In genomic region chr17:38875477-38876080, GRCh38 we compare ENCODE assay signal across 9 cellular contexts. TPM values are rescaled to one million over a fixed set of nuclear protein-coding genes. Genes with fewer than 3 reads are reported as not detected.
DNase-seq lines count a peak whose midpoint lies in the region; ATAC-seq and TF ChIP-seq lines count a peak whose summit lies in the region.
"Had no signal": no experiment of that assay in that cellular context is flagged by ENCODE, and none has a peak within 500 bp of the region (broad histone marks: within the 10 kb centered on the region; RNA-seq: fewer than 3 reads in every experiment).

No MANE protein-coding gene starts in this region.

- H3K27me3 ChIP-seq in hepatocyte (no peaks in the 10 kb centered on the region), aorta (ENCODE audit: control insufficient read depth in 1 of 2, insufficient read depth in 2 of 2, low read length in 1 of 2) (no peaks in the 10 kb centered on the region)

- POLR2A ChIA-PET in activated CD4-positive, alpha-beta T cell treated with anti-CD3 and anti-CD28 coated beads for 36 hours (lab: Charles Lee) = interaction anchor here (0.7 kb wide), 1 partner anchor 30 kb away, joined by 3 read pairs; no protein-coding TSS in a partner anchor
- POLR2A ChIA-PET in activated CD4-positive, alpha-beta memory T cell treated with anti-CD3 and anti-CD28 coated beads, Interleukin-2, amount 10 ng/mL, durations not matched to agents 7 days and 5 days (lab: Charles Lee) = interaction anchor here (1.0 to 1.2 kb wide), 2 partner anchors 22 to 23 kb away, joined by 3 to 4 read pairs; partner anchors contain the start of gene RPL23

- peak overlapping the region; percentile 89 for H3K4me2 ChIP-seq in hepatocyte

- no peaks in the 10 kb centered on the region for H3K9me3 Mint-ChIP-seq in activated CD4-positive, alpha-beta T cell treated with anti-CD3 and anti-CD28 coated beads for 36 hours (ENCODE audit: low read depth)
- no peaks in the 10 kb centered on the region for H3K9me3 Mint-ChIP-seq in activated CD4-positive, alpha-beta memory T cell treated with anti-CD3 and anti-CD28 coated beads, Interleukin-2, amount 10 ng/mL, durations not matched to agents 7 days and 5 days

- H3K79me2 ChIP-seq in hepatocyte = peaks cover 99% of the 10 kb centered on the region

- no peaks in the 10 kb centered on the region for H3K9me3 ChIP-seq in hepatocyte (ENCODE audit: low read depth)
- H3K9me3 ChIP-seq in aorta (ENCODE audit: control insufficient read depth, low read length) = no peaks in the 10 kb centered on the region
- H3K9me3 ChIP-seq: mucosa of descending colon had no signal

- H3K27ac Mint-ChIP-seq in activated CD4-positive, alpha-beta T cell treated with anti-CD3 and anti-CD28 coated beads for 36 hours = peak overlapping the region; percentile 47
- H3K27ac Mint-ChIP-seq in activated CD4-positive, alpha-beta memory T cell treated with anti-CD3 and anti-CD28 coated beads, Interleukin-2, amount 10 ng/mL, durations not matched to agents 7 days and 5 days = peak overlapping the region; percentile 38

- H3K27me3 Mint-ChIP-seq in activated CD4-positive, alpha-beta T cell treated with anti-CD3 and anti-CD28 coated beads for 36 hours = no peaks in the 10 kb centered on the region
- no peaks in the 10 kb centered on the region for H3K27me3 Mint-ChIP-seq in activated CD4-positive, alpha-beta memory T cell treated with anti-CD3 and anti-CD28 coated beads, Interleukin-2, amount 10 ng/mL, durations not matched to agents 7 days and 5 days

- DNase-seq in activated CD4-positive, alpha-beta T cell treated with anti-CD3 and anti-CD28 coated beads for 36 hours = no peak
- no peak for DNase-seq in activated CD4-positive, alpha-beta T cell treated with anti-CD3 and anti-CD28 coated beads for 48 hours
- no peak for DNase-seq in activated CD4-positive, alpha-beta memory T cell treated with anti-CD3 and anti-CD28 coated beads, Interleukin-2, amount 10 ng/mL, durations not matched to agents 7 days and 5 days
- DNase-seq in hepatocyte (ENCODE audit: low spot score) (no peak), COLO668 (lab: John Stamatoyannopoulos, UW; ENCODE audit: unreplicated experiment) (no peak), aorta (no peak)

- no peak for TF ChIP-seq CTCF in hepatocyte (IDR thresholded peaks at IDR 0.05; ENCODE audit: poor library complexity)

- H3K4me1 Mint-ChIP-seq in activated CD4-positive, alpha-beta T cell treated with anti-CD3 and anti-CD28 coated beads for 36 hours = peaks cover 87% of the 10 kb centered on the region
- peaks cover 83% of the 10 kb centered on the region for H3K4me1 Mint-ChIP-seq in activated CD4-positive, alpha-beta memory T cell treated with anti-CD3 and anti-CD28 coated beads, Interleukin-2, amount 10 ng/mL, durations not matched to agents 7 days and 5 days

- no peaks in the 10 kb centered on the region for H3K9me2 ChIP-seq in hepatocyte (replicated peaks; ENCODE audit: insufficient read depth)

- H3K36me3 ChIP-seq in hepatocyte (replicated peaks; ENCODE audit: insufficient read depth, low read depth) = no peaks in the 10 kb centered on the region
- H3K36me3 ChIP-seq in aorta (ENCODE audit: control insufficient read depth in 1 of 2, insufficient read depth in 2 of 2, low read length in 1 of 2) = peaks cover 0 to 2% of the 10 kb centered on the region in 2 donors

- H3K4me1 ChIP-seq in hepatocyte (ENCODE audit: insufficient read depth) = peaks cover 74% of the 10 kb centered on the region
- H3K4me1 ChIP-seq in aorta (ENCODE audit: control insufficient read depth in 1 of 2, insufficient read depth in 2 of 2, low read length in 2 of 2) = peaks cover 0 to 7% of the 10 kb centered on the region in 2 donors

- intact Hi-C loops in activated CD4-positive, alpha-beta T cell treated with anti-CD3 and anti-CD28 coated beads for 36 hours (cut with DNase I, micrococcal nuclease) = no loop called here
- intact Hi-C loops in aorta (cut with DNase I) = loop anchor here in 1 of 2 donors (5.0 to 10.0 kb wide), 2 partner anchors 42 to 279 kb away; partner anchors contain the start of gene PLXDC1

- WGBS in hepatocyte (ENCODE audit: low lambda C conversion rate, missing lambda C conversion rate) = 69% methylated on average over 5 of the region's 5 CpGs
- WGBS in aorta, 2 donors = 7 to 19% methylated on average over 5 of the region's 5 CpGs

- H3K4me3 ChIP-seq in hepatocyte = no peak overlapping the region
- H3K4me3 ChIP-seq in aorta (ENCODE audit: low read length in 2 of 2) = no peak overlapping the region
- H3K4me3 ChIP-seq: mucosa of descending colon had no signal

- H3K27ac ChIP-seq in hepatocyte = peak overlapping the region; percentile 84
- peak overlapping the region; percentile 40 for H3K27ac ChIP-seq in temporal lobe (ENCODE audit: low read depth, low read length)
- peak overlapping the region in 1 of 2 donors; percentile 73 for H3K27ac ChIP-seq in aorta (ENCODE audit: low read depth in 1 of 2, low read length in 2 of 2)

- H3K4me3 Mint-ChIP-seq in activated CD4-positive, alpha-beta T cell treated with anti-CD3 and anti-CD28 coated beads for 36 hours = no peak overlapping the region
- H3K4me3 Mint-ChIP-seq in activated CD4-positive, alpha-beta memory T cell treated with anti-CD3 and anti-CD28 coated beads, Interleukin-2, amount 10 ng/mL, durations not matched to agents 7 days and 5 days = no peak overlapping the region

- peaks cover 86% of the 10 kb centered on the region for H4K20me1 ChIP-seq in hepatocyte (ENCODE audit: insufficient read depth, poor library complexity, severe bottlenecking)

- CTCF ChIA-PET in activated CD4-positive, alpha-beta T cell treated with anti-CD3 and anti-CD28 coated beads for 36 hours (lab: Charles Lee) = interaction anchor here (1.1 kb wide), 1 partner anchor 50 kb away, joined by 3 read pairs; the partner anchor contains the start of gene CWC25
- CTCF ChIA-PET in activated CD4-positive, alpha-beta memory T cell treated with anti-CD3 and anti-CD28 coated beads, Interleukin-2, amount 10 ng/mL, durations not matched to agents 7 days and 5 days (lab: Charles Lee) = interaction anchor here (0.5 kb wide), 1 partner anchor 65 kb away, joined by 3 read pairs; no protein-coding TSS in a partner anchor

- peaks cover 34% of the 10 kb centered on the region for H3K36me3 Mint-ChIP-seq in activated CD4-positive, alpha-beta T cell treated with anti-CD3 and anti-CD28 coated beads for 36 hours (ENCODE audit: low read depth)
- H3K36me3 Mint-ChIP-seq in activated CD4-positive, alpha-beta memory T cell treated with anti-CD3 and anti-CD28 coated beads, Interleukin-2, amount 10 ng/mL, durations not matched to agents 7 days and 5 days (ENCODE audit: low read depth) = peaks cover 47% of the 10 kb centered on the region

- no peak overlapping the region for H2AFZ ChIP-seq in hepatocyte

- no peak for ATAC-seq in activated CD4-positive, alpha-beta T cell treated with anti-CD3 and anti-CD28 coated beads for 36 hours
- ATAC-seq in HG03469 (IDR thresholded peaks at IDR 0.05; ENCODE audit: unreplicated experiment) = no peak
- ATAC-seq in aorta (ENCODE audit: low FRiP score) = no peak
- ATAC-seq: mucosa of descending colon had no signal

RNA-seq across cellular contexts. Expression of gene LASP1, which starts 5.7 kb away (rescaled TPM):
- total RNA-seq in activated CD4-positive, alpha-beta T cell treated with anti-CD3 and anti-CD28 coated beads for 36 hours = 100 to 1,000 TPM; 119 to 144 TPM
- total RNA-seq in activated CD4-positive, alpha-beta memory T cell treated with anti-CD3 and anti-CD28 coated beads, Interleukin-2, amount 10 ng/mL, durations not matched to agents 7 days and 5 days = 100 to 1,000 TPM; 193 to 196 TPM
- total RNA-seq in hepatocyte (214 and 238 TPM in 2 replicates), temporal lobe (53.1 TPM), aorta (100 to 1,000 TPM; 136 to 169 TPM)
- polyA plus RNA-seq in hepatocyte (131 and 141 TPM in 2 replicates), aorta (10 to 100 TPM; 68.5 to 78.9 TPM)

RNA-seq across cellular contexts. Expression of gene RPL23, which starts 22.1 kb away (rescaled TPM):
- 1,000 to 10,000 TPM; 1,886 to 1,896 TPM for total RNA-seq in activated CD4-positive, alpha-beta T cell treated with anti-CD3 and anti-CD28 coated beads for 36 hours
- 100 to 1,000 TPM; 933 to 960 TPM for total RNA-seq in activated CD4-positive, alpha-beta memory T cell treated with anti-CD3 and anti-CD28 coated beads, Interleukin-2, amount 10 ng/mL, durations not matched to agents 7 days and 5 days
- total RNA-seq in hepatocyte (1,384 and 1,482 TPM in 2 replicates), temporal lobe (919 TPM), aorta (1,000 to 10,000 TPM; 1,147 to 1,150 TPM)
- polyA plus RNA-seq in hepatocyte (479 and 491 TPM in 2 replicates), aorta (1,000 to 10,000 TPM; 2,973 to 5,274 TPM)

RNA-seq across cellular contexts. Expression of gene CWC25, which starts 50.5 kb away (rescaled TPM):
- 10 to 100 TPM; 23.3 to 24.0 TPM for total RNA-seq in activated CD4-positive, alpha-beta T cell treated with anti-CD3 and anti-CD28 coated beads for 36 hours
- 10 to 100 TPM; 29.0 to 30.1 TPM for total RNA-seq in activated CD4-positive, alpha-beta memory T cell treated with anti-CD3 and anti-CD28 coated beads, Interleukin-2, amount 10 ng/mL, durations not matched to agents 7 days and 5 days
- 10.0 and 11.0 TPM in 2 replicates for total RNA-seq in hepatocyte
- 16.5 and 18.5 TPM in 2 replicates for polyA plus RNA-seq in hepatocyte
- total RNA-seq in temporal lobe = 8.4 TPM
- total RNA-seq in aorta = 10 to 100 TPM; 19.0 to 23.9 TPM
- 10 to 100 TPM in 1 of 2 donors, 1 to 10 TPM in 1; 7.1 to 32.7 TPM for polyA plus RNA-seq in aorta
